ENCODE assay signal across 11 cellular contexts in the genomic region with DNA sequence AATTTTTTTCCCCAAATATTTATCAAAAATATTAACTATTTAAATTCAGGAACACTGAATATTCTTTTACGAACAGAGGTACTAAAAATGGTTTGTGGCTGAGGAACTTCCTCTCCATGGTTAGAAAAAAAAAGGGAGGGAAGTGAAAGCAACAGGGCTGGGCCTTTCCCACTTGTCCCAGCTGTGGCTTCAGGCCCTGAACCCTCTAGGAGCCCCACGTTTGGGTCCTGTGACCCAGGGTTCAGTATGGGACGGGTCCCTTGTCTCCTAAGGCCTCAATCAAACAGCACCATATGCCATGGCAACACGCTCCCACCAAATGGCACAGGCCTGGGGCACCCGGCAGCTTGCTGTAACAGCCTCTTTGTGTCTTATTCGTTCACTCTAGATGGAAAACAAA. TPM values are rescaled to one million over a fixed set of nuclear protein-coding genes. Genes with fewer than 3 reads are reported as not detected.
DNase-seq lines count a peak whose midpoint lies in the region; ATAC-seq lines count a peak whose summit lies in the region.
"Had no signal": no experiment of that assay in that cellular context is flagged by ENCODE, and none has a peak within 500 bp of the region (broad histone marks: within the 10 kb centered on the region; RNA-seq: fewer than 3 reads in every experiment).

No MANE protein-coding gene starts in this region.

- H3K27ac ChIP-seq in angular gyrus (ENCODE audit: low read depth, low read length): peak overlapping the region; percentile 22
- H3K27ac ChIP-seq in aorta (ENCODE audit: low read depth in 1 of 2, low read length in 2 of 2): no peak overlapping the region

- H3K9me3 ChIP-seq in aorta (ENCODE audit: control insufficient read depth, low read length): no peaks in the 10 kb centered on the region

- no peaks in the 10 kb centered on the region for H3K27me3 ChIP-seq in aorta (ENCODE audit: control insufficient read depth in 1 of 2, insufficient read depth in 2 of 2, low read length in 1 of 2)

- intact Hi-C loops in Right ventricle myocardium inferior (cut with DNase I): loop anchor here (2.0 kb wide), 3 partner anchors 23 to 69 kb away; no protein-coding TSS in a partner anchor
- intact Hi-C loops in cardiac septum (cut with DNase I): no loop called here
- intact Hi-C loops in aorta (cut with DNase I): loop anchor here (2.0 kb wide), 2 partner anchors 67 to 121 kb away; no protein-coding TSS in a partner anchor

- ATAC-seq in Right ventricle myocardium inferior: peak; percentile 37
- ATAC-seq in aorta (ENCODE audit: low FRiP score): no peak
- ATAC-seq in HG02840 (IDR thresholded peaks at IDR 0.05; ENCODE audit: low FRiP score, unreplicated experiment): no peak
- no peak for ATAC-seq in HG03135 (IDR thresholded peaks at IDR 0.05; ENCODE audit: unreplicated experiment)

- H3K36me3 ChIP-seq in aorta (ENCODE audit: control insufficient read depth in 1 of 2, insufficient read depth in 2 of 2, low read length in 1 of 2): no peaks in the 10 kb centered on the region

- WGBS in aorta, 2 donors: 85 to 88% methylated on average over 6 of the region's 6 CpGs

- no peaks in the 10 kb centered on the region for H3K4me1 ChIP-seq in aorta (ENCODE audit: control insufficient read depth in 1 of 2, insufficient read depth in 2 of 2, low read length in 2 of 2)

- no peak overlapping the region for H3K4me3 ChIP-seq in aorta (ENCODE audit: low read length in 2 of 2)

- DNase-seq in Right ventricle myocardium inferior (ENCODE audit: missing footprints): no peak
- no peak for DNase-seq in cardiac septum (ENCODE audit: low spot score)
- peak; percentile 12 for DNase-seq in midbrain (lab: John Stamatoyannopoulos, UW)
- peak; percentile 61 to 67 for DNase-seq in aorta
- no peak for DNase-seq in NCI-H146 treated with DMSO at 0.1 percent for 48 hours (lab: John Stamatoyannopoulos, UW; ENCODE audit: unreplicated experiment)
- DNase-seq: NCI-H1092 treated with DMSO at 0.1 percent for 48 hours, NCI-H69, retina had no signal

RNA-seq across cellular contexts. Expression of gene POC1A, which starts 32.4 kb away (rescaled TPM):
- total RNA-seq in Right ventricle myocardium inferior (1.7 TPM), cardiac septum (1.5 TPM), aorta (1 to 10 TPM in 1 of 2 donors, under 1 TPM in 1; 0.91 to 2.1 TPM)
- polyA plus RNA-seq in aorta: 1 to 10 TPM in 1 of 2 donors, under 1 TPM in 1; 0.38 to 1.6 TPM

Comparison
In these comparisons a context has a peak if more than half of its experiments do, and no peak if none do; other contexts are left out.
1. DNase-seq: peak in midbrain (single experiment) and aorta (2 of 2); none in Right ventricle myocardium inferior (single experiment), cardiac septum (single experiment) and NCI-H146 treated with DMSO at 0.1 percent for 48 hours (single experiment).